20 cellular contexts compared by ENCODE assay signal in the genomic region with DNA sequence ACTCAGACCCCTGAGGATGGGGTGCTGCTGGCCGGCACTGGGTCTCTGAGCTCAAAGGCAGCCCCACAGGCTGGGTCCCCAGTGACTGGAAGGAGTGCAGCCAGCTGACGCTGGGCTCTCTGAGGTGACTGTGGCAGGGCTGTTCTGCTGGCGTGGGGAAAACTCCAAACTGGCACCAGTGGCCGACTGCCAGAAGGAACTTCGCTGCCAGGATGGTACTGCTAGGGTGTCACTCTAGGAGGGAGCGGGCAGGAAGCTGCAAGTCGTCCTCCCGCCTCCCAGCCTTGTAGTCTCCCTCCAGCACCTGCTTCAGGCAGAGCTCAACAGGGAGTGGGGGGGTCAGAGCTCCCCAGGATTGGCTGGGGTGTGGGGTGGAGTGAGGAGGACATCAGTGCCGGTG. TPM values are rescaled to one million over a fixed set of nuclear protein-coding genes. Genes with fewer than 3 reads are reported as not detected.
DNase-seq lines count a peak whose midpoint lies in the region; ATAC-seq and TF ChIP-seq lines count a peak whose summit lies in the region.
"Had no signal": no experiment of that assay in that cellular context is flagged by ENCODE, and none has a peak within 500 bp of the region (broad histone marks: within the 10 kb centered on the region; RNA-seq: fewer than 3 reads in every experiment).

No MANE protein-coding gene starts in this region.

- H3K27me3 ChIP-seq in mammary epithelial cell (ENCODE audit: insufficient read depth, low read length) (no peaks in the 10 kb centered on the region), mesenchymal stem cell (ENCODE audit: control insufficient read depth in 1 of 2, insufficient read depth in 1 of 2, low read length in 2 of 2) (no peaks in the 10 kb centered on the region)
- H3K27me3 ChIP-seq: ascending aorta, gastroesophageal sphincter had no signal

- DNase-seq in MCF 10A (ENCODE audit: unreplicated experiment) (no peak), mammary epithelial cell (no peak), mesenchymal stem cell (no peak), substantia nigra (lab: John Stamatoyannopoulos, UW) (peak in 6 of 49 donors; percentile 30 to 74 (median 44)), middle frontal gyrus (ENCODE audit: extremely low spot score, low spot score) (no peak), omental fat pad (ENCODE audit: low spot score) (no peak)
- no peak for DNase-seq in stimulated activated CD8-positive, alpha-beta memory T cell treated with anti-CD3 and anti-CD28 coated beads, Interleukin-4, amount 100 ng/mL, for 48 hours
- DNase-seq: activated CD4-positive, alpha-beta T cell treated with anti-CD3 and anti-CD28 coated beads for 1 hour; Karpas-422; NCI-H1092 treated with DMSO at 0.1 percent for 48 hours; NCI-H524; nephron progenitor cell; stimulated activated CD4-positive, alpha-beta T cell treated with anti-CD3 and anti-CD28 coated beads, Interleukin-2, amount 100 ng/mL, for 48 hours; T-helper 9 cell had no signal

- no peak overlapping the region for H2AFZ ChIP-seq in mammary epithelial cell (ENCODE audit: low read depth, low read length)
- H2AFZ ChIP-seq in mesenchymal stem cell (ENCODE audit: low read depth, low read length), result no peak overlapping the region

- H3K9me3 Mint-ChIP-seq in MCF 10A (ENCODE audit: unreplicated experiment), result no peaks in the 10 kb centered on the region

- no peak overlapping the region for H3K9ac ChIP-seq in mammary epithelial cell (ENCODE audit: insufficient read depth, low read length)
- no peak overlapping the region for H3K9ac ChIP-seq in mesenchymal stem cell (ENCODE audit: low read length)

- dilution Hi-C loops in mammary epithelial cell (cut with HindIII; ENCODE audit: low sequenced_read_pairs), result no loop called here

- H3K79me2 ChIP-seq in mammary epithelial cell (ENCODE audit: insufficient read depth, low read length), result peaks cover 98% of the 10 kb centered on the region

- in situ Hi-C loops in mammary epithelial cell (cut with MboI; ENCODE audit: low sequenced_read_pairs in 2 of 2), result no loop called here

- no peak overlapping the region for H3K23ac ChIP-seq in mesenchymal stem cell (ENCODE audit: low read length in 2 of 2)

- no peak overlapping the region for H3K4me3 Mint-ChIP-seq in MCF 10A (ENCODE audit: unreplicated experiment)
- H3K4me3 Mint-ChIP-seq: nephron progenitor cell had no signal

- H2BK120ac ChIP-seq in mesenchymal stem cell (ENCODE audit: low read depth, low read length), result no peak overlapping the region

- H2AK5ac ChIP-seq in mesenchymal stem cell (ENCODE audit: low read length, severe bottlenecking), result no peak overlapping the region

- H2BK12ac ChIP-seq in mesenchymal stem cell (ENCODE audit: low read length in 2 of 2), result no peak overlapping the region

- CTCF ChIA-PET in MCF 10A (lab: Yijun Ruan, JAX), result interaction anchor here (0.6 to 1.2 kb wide), 4 partner anchors 12 to 345 kb away, joined by 3 to 5 read pairs (median 4); no protein-coding TSS in a partner anchor
- CTCF ChIA-PET in mammary epithelial cell (lab: Charles Lee; ENCODE audit: low non-redundant PET), result no interaction called here

- no peak overlapping the region for H3K4me2 ChIP-seq in mammary epithelial cell (ENCODE audit: insufficient read depth, low read depth, low read length)
- H3K4me2 ChIP-seq in mesenchymal stem cell (ENCODE audit: low read length, poor library complexity, severe bottlenecking), result no peak overlapping the region

- H3K79me1 ChIP-seq in mesenchymal stem cell (replicated peaks; ENCODE audit: low read length, poor library complexity, severe bottlenecking), result peaks cover 3% of the 10 kb centered on the region

- H3K27ac Mint-ChIP-seq in MCF 10A (ENCODE audit: low read depth, unreplicated experiment), result peak overlapping the region; percentile 82

- ATAC-seq in omental fat pad (ENCODE audit: low FRiP score), result no peak
- ATAC-seq: gastroesophageal sphincter, right cardiac atrium had no signal

- H2BK5ac ChIP-seq in mesenchymal stem cell (ENCODE audit: low read depth, low read length, poor library complexity, severe bottlenecking), result no peak overlapping the region

- H3K4me3 ChIP-seq in mammary epithelial cell (replicated peaks in 1 of 3; ENCODE audit: insufficient read depth in 1 of 3, low read depth in 2 of 3, low read length in 3 of 3), result no peak overlapping the region
- H3K4me3 ChIP-seq in mesenchymal stem cell (ENCODE audit: insufficient read depth in 1 of 2, low read depth in 1 of 2, low read length in 2 of 2), result no peak overlapping the region
- H3K4me3 ChIP-seq: ascending aorta, gastroesophageal sphincter, lung had no signal

- intact Hi-C loops in MCF 10A (cut with micrococcal nuclease) (no loop called here), mammary epithelial cell (cut with micrococcal nuclease) (no loop called here)

- no peak overlapping the region for H3K4ac ChIP-seq in mesenchymal stem cell (ENCODE audit: low read depth in 1 of 2, low read length in 2 of 2)

- POLR2A ChIA-PET in MCF 10A (lab: Yijun Ruan, JAX), result interaction anchor here (0.8 to 1.3 kb wide), 4 partner anchors 9 to 42 kb away, joined by 3 to 4 read pairs (median 3); a partner anchor contains a TSS

- no peak overlapping the region for H3K14ac ChIP-seq in mesenchymal stem cell (ENCODE audit: low read length in 2 of 2)

- 29% methylated on average over 9 of the region's 9 CpGs for WGBS in mammary epithelial cell (ENCODE audit: low coverage, missing lambda C conversion rate)
- WGBS in mesenchymal stem cell, result 94% methylated on average over 9 of the region's 9 CpGs

- H4K91ac ChIP-seq in mesenchymal stem cell (ENCODE audit: low read length), result peak overlapping the region; percentile 58

- TF ChIP-seq CTCF in MCF 10A (IDR thresholded peaks at IDR 0.05; ENCODE audit: unreplicated experiment) (no peak), mammary epithelial cell (conservative IDR thresholded peaks at IDR 0.05 in 1 of 2, IDR thresholded peaks at IDR 0.05 in 1 of 2; ENCODE audit: extremely low read depth in 1 of 2, insufficient read depth in 1 of 2, low read depth in 1 of 2, low read length in 2 of 2) (no peak), omental fat pad (IDR thresholded peaks at IDR 0.05) (no peak)

- H3K27ac ChIP-seq in mammary epithelial cell (ENCODE audit: insufficient read depth, low read depth, low read length) (no peak overlapping the region), angular gyrus (ENCODE audit: low read depth, low read length) (peak overlapping the region; percentile 25), mesenchymal stem cell (ENCODE audit: low read length, poor library complexity, severe bottlenecking) (no peak overlapping the region), substantia nigra (ENCODE audit: low read depth, low read length, poor library complexity, severe bottlenecking) (peak overlapping the region; percentile 33)
- H3K27ac ChIP-seq: ascending aorta, epithelial cell of prostate, gastroesophageal sphincter had no signal

- H3K27me3 Mint-ChIP-seq in MCF 10A (ENCODE audit: insufficient read depth, unreplicated experiment), result no peaks in the 10 kb centered on the region

- H3K4me1 ChIP-seq in mammary epithelial cell (ENCODE audit: insufficient read depth, low read length), result peaks cover 19% of the 10 kb centered on the region
- H3K4me1 ChIP-seq in mesenchymal stem cell (ENCODE audit: control insufficient read depth, insufficient read depth, low read depth, low read length), result peaks cover 53% of the 10 kb centered on the region

- no peaks in the 10 kb centered on the region for H3K9me3 ChIP-seq in mammary epithelial cell (replicated peaks; ENCODE audit: insufficient read depth, low read length)
- no peaks in the 10 kb centered on the region for H3K9me3 ChIP-seq in mesenchymal stem cell (ENCODE audit: control insufficient read depth, low read length)
- H3K9me3 ChIP-seq: ascending aorta, gastroesophageal sphincter had no signal

- H3K36me3 Mint-ChIP-seq in MCF 10A (ENCODE audit: insufficient read depth, unreplicated experiment), result peaks cover 8% of the 10 kb centered on the region

- H4K8ac ChIP-seq in mesenchymal stem cell (ENCODE audit: low read length), result no peak overlapping the region

- BruUV-seq in MCF 10A (replicated peaks; lab: Mats Ljungman, UMichigan), result no TSS peak
- BruUV-seq in mammary epithelial cell (replicated peaks; lab: Mats Ljungman, UMichigan), result no TSS peak

- H3K36me3 ChIP-seq in mammary epithelial cell (ENCODE audit: insufficient read depth, low read length) (no peaks in the 10 kb centered on the region), mesenchymal stem cell (ENCODE audit: control insufficient read depth in 1 of 2, insufficient read depth in 2 of 2, low read depth in 1 of 2, low read length in 2 of 2) (peaks cover 17 to 24% of the 10 kb centered on the region in 2 experiments)

- H3K4me1 Mint-ChIP-seq in MCF 10A (ENCODE audit: insufficient read depth, unreplicated experiment), result peaks cover 50% of the 10 kb centered on the region

- peaks cover 5% of the 10 kb centered on the region for H4K20me1 ChIP-seq in mammary epithelial cell (ENCODE audit: insufficient read depth, low read length)

- no peak overlapping the region for H2BK15ac ChIP-seq in mesenchymal stem cell (ENCODE audit: low read depth, poor library complexity, severe bottlenecking)

- peak overlapping the region in 1 of 2 experiments; percentile 28 for H3K18ac ChIP-seq in mesenchymal stem cell (ENCODE audit: low read depth in 1 of 2, low read length in 2 of 2)

RNA-seq across cellular contexts. Expression of a gene that starts 41.3 kb away (rescaled TPM):
- total RNA-seq in MCF 10A (2022) (82.7 and 91.1 TPM in 2 replicates), mammary epithelial cell (10 to 100 TPM; 73.5 to 82.5 TPM), omental fat pad (100 to 1,000 TPM in 3 of 4 donors, 10 to 100 TPM in 1; 63.7 to 131 (median 113) TPM)
- 52.4 TPM for polyA plus RNA-seq in mammary epithelial cell
- 196 TPM for polyA minus RNA-seq in mammary epithelial cell
- 64.0 TPM for polyA plus RNA-seq in mesenchymal stem cell (2013, experiment 1 of 2)
- 61.5 TPM for polyA plus RNA-seq in mesenchymal stem cell (2013, experiment 2 of 2)

Comparison
In these comparisons a context has a peak if more than half of its experiments do, and no peak if none do; other contexts are left out.
1. H3K27ac ChIP-seq: peak in angular gyrus (single experiment) and substantia nigra (single experiment); none in mammary epithelial cell (single experiment) and mesenchymal stem cell (single experiment).